Comparison of ENCODE assay signal across 8 cellular contexts in genomic region chr12:106919910-106920544, GRCh38. TPM values are rescaled to one million over a fixed set of nuclear protein-coding genes. Genes with fewer than 3 reads are reported as not detected.
A peak's percentile ranks its signal among the peaks of the same experiment; 100 is the strongest.
DNase-seq lines count a peak whose midpoint lies in the region; ATAC-seq, FAIRE-seq and TF ChIP-seq lines count a peak whose summit lies in the region.

No MANE protein-coding gene starts in this region.

- no peaks in the 10 kb centered on the region for H3K4me1 ChIP-seq in body of pancreas
- H3K4me1 ChIP-seq in keratinocyte (ENCODE audit: control insufficient read depth, extremely low read depth, insufficient read depth, low read length) = no peaks in the 10 kb centered on the region

- H3K79me2 ChIP-seq in keratinocyte (ENCODE audit: control insufficient read depth, insufficient read depth, low read length) = no peaks in the 10 kb centered on the region

- POLR2A ChIA-PET in AG04450 (lab: Yijun Ruan, JAX) = no interaction called here

- H3K36me3 ChIP-seq in GM06990 (ENCODE audit: control insufficient read depth, insufficient read depth, low read length) = no peaks in the 10 kb centered on the region
- H3K36me3 ChIP-seq in body of pancreas (replicated peaks in 1 of 2; ENCODE audit: insufficient read depth in 1 of 2, low read depth in 2 of 2) = no peaks in the 10 kb centered on the region
- no peaks in the 10 kb centered on the region for H3K36me3 ChIP-seq in keratinocyte (ENCODE audit: control insufficient read depth in 2 of 2, extremely low read depth in 1 of 2, insufficient read depth in 2 of 2, low read length in 2 of 2)

- peaks cover 5% of the 10 kb centered on the region for H3K9me3 Mint-ChIP-seq in type B pancreatic cell

- DNase-seq in AG04450 (ENCODE audit: low read depth, low spot score) = peak; percentile 16
- no peak for DNase-seq in GM06990 (ENCODE audit: extremely low read depth, insufficient read length)
- DNase-seq in NCI-H345 treated with DMSO at 0.1 percent for 48 hours (lab: John Stamatoyannopoulos, UW; ENCODE audit: unreplicated experiment) = peak; percentile 41
- peak in 3 of 4 donors; percentile 14 to 30 (median 19) for DNase-seq in body of pancreas
- no peak for DNase-seq in keratinocyte (ENCODE audit: low read depth, low spot score)
- DNase-seq in type B pancreatic cell (ENCODE audit: extremely low spot score, unreplicated experiment) = no peak

- no peaks in the 10 kb centered on the region for H4K20me1 ChIP-seq in keratinocyte (ENCODE audit: control insufficient read depth, extremely low read depth, insufficient read depth, low read length)

- peak; percentile 68 for TF ChIP-seq CTCF in AG04450 (IDR thresholded peaks at IDR 0.05; ENCODE audit: low read depth, low read length)
- peak; percentile 56 for TF ChIP-seq CTCF in GM06990 (IDR thresholded peaks at IDR 0.05; ENCODE audit: insufficient read depth, low read length, poor library complexity, severe bottlenecking)
- TF ChIP-seq CTCF in body of pancreas (IDR thresholded peaks at IDR 0.05) = peak; percentile 65 to 84 (median 78)
- TF ChIP-seq CTCF in keratinocyte (optimal IDR thresholded peaks at IDR 0.05 in 1 of 3, IDR thresholded peaks at IDR 0.05 in 1 of 3, conservative IDR thresholded peaks at IDR 0.05 in 1 of 3; ENCODE audit: extremely low read depth in 1 of 3, insufficient read depth in 2 of 3, low read length in 3 of 3) = peak in 2 of 3 experiments; percentile 41 to 58
- TF ChIP-seq CTCF in type B pancreatic cell (conservative IDR thresholded peaks at IDR 0.05) = peak; percentile 96

- FAIRE-seq in keratinocyte (lab: Jason Lieb, UNC) = no peak

- intact Hi-C loops in body of pancreas (cut with DNase I) = loop anchor here (10.0 kb wide), 1 partner anchor 535 kb away; no protein-coding TSS in a partner anchor

- H3K4me3 ChIP-seq in AG04450 (ENCODE audit: low read depth, low read length) (no peak overlapping the region), GM06990 (replicated peaks; ENCODE audit: low read depth, low read length) (no peak overlapping the region), body of pancreas (no peak overlapping the region), keratinocyte (ENCODE audit: control insufficient read depth in 2 of 3, extremely low read depth in 1 of 3, insufficient read depth in 2 of 3, low read depth in 1 of 3, low read length in 3 of 3) (no peak overlapping the region)

- ATAC-seq in body of pancreas (peak; percentile 53), GM21723 (IDR thresholded peaks at IDR 0.05; ENCODE audit: unreplicated experiment) (no peak), HG02623 (IDR thresholded peaks at IDR 0.05; ENCODE audit: unreplicated experiment) (no peak)

- CTCF ChIA-PET in AG04450 (lab: Charles Lee) = interaction anchor here (0.6 to 6.0 kb wide), 39 partner anchors 8 to 693 kb away, joined by 3 to 72 read pairs (median 4); partner anchors contain the start of gene POLR3B

- H3K9ac ChIP-seq in keratinocyte (ENCODE audit: control insufficient read depth, extremely low read depth, insufficient read depth, low read length) = no peak overlapping the region

- H3K27me3 Mint-ChIP-seq in type B pancreatic cell = peaks cover 14% of the 10 kb centered on the region

- H3K9me1 ChIP-seq in keratinocyte (ENCODE audit: control insufficient read depth, extremely low read depth, insufficient read depth, low read length) = no peaks in the 10 kb centered on the region

- H3K27ac ChIP-seq in AG04450 (ENCODE audit: low read depth, low read length) (no peak overlapping the region), body of pancreas (no peak overlapping the region), keratinocyte (ENCODE audit: control insufficient read depth, insufficient read depth, low read length) (no peak overlapping the region)

- TF ChIP-seq POLR2A in body of pancreas (IDR thresholded peaks at IDR 0.05) = no peak

- no peak overlapping the region for H3K4me2 ChIP-seq in keratinocyte (ENCODE audit: control insufficient read depth, extremely low read depth, insufficient read depth, low read depth, low read length)

- 40 to 41% methylated on average over 4 of the region's 4 CpGs for WGBS in body of pancreas, 2 donors

- H3K9me3 ChIP-seq in AG04450 (ENCODE audit: control insufficient read depth, insufficient read depth, low read length) = no peaks in the 10 kb centered on the region
- H3K9me3 ChIP-seq in body of pancreas = no peaks in the 10 kb centered on the region
- H3K9me3 ChIP-seq in keratinocyte (ENCODE audit: control insufficient read depth, low read depth, low read length) = no peaks in the 10 kb centered on the region

- peaks cover 7% of the 10 kb centered on the region for H3K27me3 ChIP-seq in AG04450 (ENCODE audit: control insufficient read depth, insufficient read depth, low read length)
- no peaks in the 10 kb centered on the region for H3K27me3 ChIP-seq in GM06990 (replicated peaks; ENCODE audit: control insufficient read depth, insufficient read depth, low read length)
- H3K27me3 ChIP-seq in body of pancreas = no peaks in the 10 kb centered on the region
- no peaks in the 10 kb centered on the region for H3K27me3 ChIP-seq in keratinocyte (ENCODE audit: control insufficient read depth, extremely low read depth, insufficient read depth, low read length)

- no peaks in the 10 kb centered on the region for H3K36me3 Mint-ChIP-seq in type B pancreatic cell

- dilution Hi-C loops in keratinocyte (cut with MboI; ENCODE audit: extremely low pct_ligation_motif_present, low sequenced_read_pairs) = no loop called here

- H3K27ac Mint-ChIP-seq in type B pancreatic cell = no peak overlapping the region

- H2AFZ ChIP-seq in keratinocyte (ENCODE audit: control insufficient read depth, low read length) = no peak overlapping the region

- H3K4me1 Mint-ChIP-seq in type B pancreatic cell (ENCODE audit: unreplicated experiment) = peaks cover 15% of the 10 kb centered on the region

- no peak overlapping the region for H3K4me3 Mint-ChIP-seq in type B pancreatic cell

RNA-seq across cellular contexts. Expression of gene TMEM263, which starts 35.7 kb away (rescaled TPM):
- polyA plus RNA-seq in AG04450 (2011; rRNA removed) (86.0 and 118 TPM in 2 replicates), keratinocyte (10.8 to 22.6 TPM (median 22.0 TPM) in 3 replicates)
- 119 and 142 TPM in 2 replicates for polyA minus RNA-seq in AG04450 (2011; rRNA and poly(A)+ RNA removed)
- total RNA-seq in body of pancreas (10 to 100 TPM; 27.4 to 33.5 TPM), type B pancreatic cell (ENCODE audit: low replicate concordance) (48.9 and 55.5 TPM in 2 replicates)
- polyA plus RNA-seq in keratinocyte (2011; ENCODE audit: low read depth) = 5.8 TPM
- polyA plus RNA-seq in keratinocyte (2011; cell fraction: cytosol; rRNA removed) = 14.4 and 17.1 TPM in 2 replicates
- polyA plus RNA-seq in keratinocyte (2011; cell fraction: nucleus; rRNA removed) = 13.3 and 17.1 TPM in 2 replicates
- 11.1 and 27.5 TPM in 2 replicates for polyA plus RNA-seq in keratinocyte (2012; ENCODE audit: low replicate concordance)
- 10.1 to 30.9 TPM (median 13.1 TPM) in 3 replicates for polyA minus RNA-seq in keratinocyte
- 21.5 TPM for polyA minus RNA-seq in keratinocyte (2011; cell fraction: cytosol; rRNA and poly(A)+ RNA removed)
- 6.2 and 17.7 TPM in 2 replicates for polyA minus RNA-seq in keratinocyte (2011; cell fraction: nucleus; rRNA and poly(A)+ RNA removed)

Comparison
In these comparisons a context has a peak if more than half of its experiments do, and no peak if none do; other contexts are left out.
1. DNase-seq: peak in AG04450 (single experiment), NCI-H345 treated with DMSO at 0.1 percent for 48 hours (single experiment) and body of pancreas (3 of 4); none in GM06990 (single experiment), keratinocyte (single experiment) and type B pancreatic cell (single experiment).
2. Peak in every context shown above with its lines, with median percentiles within 50 percentile points of each other: CTCF ChIP-seq.